8 cellular contexts compared by ENCODE assay signal in the genomic region with DNA sequence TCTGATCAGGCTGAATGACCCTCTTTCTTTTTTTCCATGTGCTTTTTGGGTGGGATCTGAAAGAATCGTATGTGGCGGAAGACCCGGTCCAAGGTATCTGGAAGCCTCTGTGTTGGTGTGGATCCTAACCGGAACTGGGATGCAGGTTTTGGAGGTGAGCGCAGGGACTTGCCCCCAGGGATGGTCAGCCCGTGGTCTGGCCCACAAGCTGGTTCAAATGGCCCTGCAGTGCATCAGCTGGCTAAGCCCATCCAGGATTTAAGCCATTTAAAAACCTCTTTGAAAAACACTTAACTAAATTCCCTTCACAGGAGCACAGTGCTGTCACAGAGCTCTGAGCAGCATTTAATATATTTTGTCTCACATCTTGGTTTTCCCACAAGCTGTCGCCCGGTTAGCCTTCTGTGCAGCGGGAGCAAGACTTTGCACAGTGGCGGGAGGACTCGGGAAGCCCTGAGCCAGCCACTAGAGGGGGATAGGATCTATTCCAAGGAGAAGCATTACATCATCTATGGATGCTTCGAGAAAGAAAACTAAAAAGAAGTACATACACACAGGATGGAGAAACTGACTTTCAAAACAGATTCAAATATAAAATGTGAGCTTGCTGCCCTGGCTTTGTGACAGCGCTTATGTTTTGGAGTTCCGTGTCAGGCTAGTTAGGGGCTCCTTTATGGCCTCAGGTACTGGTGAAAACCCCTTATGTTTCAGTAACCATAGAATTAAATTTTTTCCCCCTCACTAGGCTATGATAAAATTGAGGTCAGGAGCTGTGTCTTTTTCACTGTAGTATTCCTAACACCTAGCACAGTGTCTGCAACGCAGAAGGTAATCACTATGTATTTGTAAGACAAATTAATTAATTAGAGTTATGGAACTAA. TPM values are rescaled to one million over a fixed set of nuclear protein-coding genes. Genes with fewer than 3 reads are reported as not detected.
DNase-seq lines count a peak whose midpoint lies in the region; ATAC-seq, FAIRE-seq and TF ChIP-seq lines count a peak whose summit lies in the region.

No MANE protein-coding gene starts in this region.

- no peak overlapping the region for H3K4me3 ChIP-seq in OCI-LY1 (ENCODE audit: low read depth, low read length, poor library complexity, severe bottlenecking)

- no peaks in the 10 kb centered on the region for H3K9me2 ChIP-seq in OCI-LY1 (ENCODE audit: low read depth, low read length)

- H3K27ac Mint-ChIP-seq in mesothelial cell of epicardium = peak overlapping the region; percentile 92

- no peak overlapping the region for H3K4me3 Mint-ChIP-seq in mesothelial cell of epicardium

- no peaks in the 10 kb centered on the region for H3K36me3 ChIP-seq in OCI-LY1 (ENCODE audit: insufficient read depth, low read length)

- no peak overlapping the region for H2AFZ ChIP-seq in OCI-LY1 (ENCODE audit: low read length)

- no peaks in the 10 kb centered on the region for H3K4me1 ChIP-seq in OCI-LY1 (ENCODE audit: insufficient read depth, low read length, severe bottlenecking)

- no peaks in the 10 kb centered on the region for H4K20me1 ChIP-seq in OCI-LY1 (ENCODE audit: insufficient read depth, low read length)

- FAIRE-seq in H54 (lab: Jason Lieb, UNC) = no peak

- no peak for TF ChIP-seq POLR2A in H54 (IDR thresholded peaks at IDR 0.05; ENCODE audit: low read depth, low read length)

- peak; percentile 20; the same call in 1 of the 2 replicates for TF ChIP-seq CTCF in OCI-LY1 (IDR thresholded peaks at IDR 0.05; ENCODE audit: low read length)
- TF ChIP-seq CTCF in mesothelial cell of epicardium (IDR thresholded peaks at IDR 0.05; ENCODE audit: unreplicated experiment) = peak; percentile 38

- DNase-seq in NCI-H510A treated with DMSO at 0.1 percent for 48 hours (lab: John Stamatoyannopoulos, UW) = peak; percentile 21
- no peak for DNase-seq in NCI-H510A (lab: John Stamatoyannopoulos, UW)
- peak; percentile 71 for DNase-seq in ecto neural progenitor cell (ENCODE audit: low spot score)
- DNase-seq in mesothelial cell of epicardium (ENCODE audit: low spot score in 2 of 2, unreplicated experiment in 2 of 2) = peak in 1 of 2 experiments; percentile 57
- no peak for DNase-seq in activated CD4-positive, CD25-positive, alpha-beta regulatory T cell (lab: John Stamatoyannopoulos, UW)
- no peak for DNase-seq in H54 (ENCODE audit: insufficient read length, low spot score)

- no peaks in the 10 kb centered on the region for H3K27me3 Mint-ChIP-seq in mesothelial cell of epicardium (ENCODE audit: low read depth)

- no peaks in the 10 kb centered on the region for H3K36me3 Mint-ChIP-seq in mesothelial cell of epicardium

- H3K27ac ChIP-seq in OCI-LY1 (ENCODE audit: low read depth, low read length, poor library complexity, severe bottlenecking) = no peak overlapping the region

- H3F3A ChIP-seq in OCI-LY1 (ENCODE audit: insufficient read depth, low read length) = no peaks in the 10 kb centered on the region

- no peaks in the 10 kb centered on the region for H3K79me2 ChIP-seq in OCI-LY1 (ENCODE audit: insufficient read depth, low read length)

- H3K9me3 Mint-ChIP-seq in mesothelial cell of epicardium = no peaks in the 10 kb centered on the region

- H3K4me1 Mint-ChIP-seq in mesothelial cell of epicardium = peaks cover 69% of the 10 kb centered on the region

- no peak overlapping the region for H3K9ac ChIP-seq in OCI-LY1 (ENCODE audit: low read length)

- H3K9me3 ChIP-seq in OCI-LY1 (ENCODE audit: low read length) = no peaks in the 10 kb centered on the region

- no peak for ATAC-seq in GM19463 (IDR thresholded peaks at IDR 0.05; ENCODE audit: unreplicated experiment)

- peaks cover 14% of the 10 kb centered on the region; the same call in 1 of the 2 replicates for H3K27me3 ChIP-seq in OCI-LY1 (ENCODE audit: insufficient read depth, low read length)

- H3K4me2 ChIP-seq in OCI-LY1 (ENCODE audit: low read length) = no peak overlapping the region

RNA-seq across cellular contexts. Expression of a gene that starts 11.3 kb away (rescaled TPM):
- total RNA-seq in mesothelial cell of epicardium = 0.54 to 0.73 TPM (median 0.72 TPM) in 3 replicates

RNA-seq across cellular contexts. Expression of a gene that starts 15.0 kb away (rescaled TPM):
- total RNA-seq in mesothelial cell of epicardium = 3.9 to 5.8 TPM (median 4.1 TPM) in 3 replicates

Comparison
In these comparisons a context has a peak if more than half of its experiments do, and no peak if none do; other contexts are left out.
1. DNase-seq: peak in NCI-H510A treated with DMSO at 0.1 percent for 48 hours (single experiment) and ecto neural progenitor cell (single experiment); none in NCI-H510A (single experiment), activated CD4-positive, CD25-positive, alpha-beta regulatory T cell (0 of 4) and H54 (single experiment).